Comparison of ENCODE assay signal across 14 cellular contexts in genomic region chr15:74193305-74193718, GRCh38.
DNase-seq lines count a peak whose midpoint lies in the region; ATAC-seq, FAIRE-seq and TF ChIP-seq lines count a peak whose summit lies in the region.
"Had no signal": no experiment of that assay in that cellular context is flagged by ENCODE, and none has a peak within 500 bp of the region (broad histone marks: within the 10 kb centered on the region; RNA-seq: fewer than 3 reads in every experiment).

No MANE protein-coding gene starts in this region.

- peak; percentile 17 for DNase-seq in GOT3 (lab: John Stamatoyannopoulos, UW)
- DNase-seq in RCC 7860 (ENCODE audit: low spot score): peak; percentile 99
- peak; percentile 98 for DNase-seq in epithelial cell of esophagus (ENCODE audit: low read depth)
- DNase-seq in retinal pigment epithelial cell (ENCODE audit: low read depth): peak; percentile 88
- DNase-seq in NCI-H524 treated with DMSO at 0.1 percent for 48 hours (lab: John Stamatoyannopoulos, UW): no peak
- DNase-seq in GM19239 (ENCODE audit: insufficient read length, low spot score): no peak
- DNase-seq in activated CD4-positive, CD25-positive, alpha-beta regulatory T cell treated with anti-CD3 and anti-CD28 coated beads, Interleukin-2, amount 50 U/mL, for 72 hours: no peak
- DNase-seq: activated CD4-positive, alpha-beta T cell treated with anti-CD3 and anti-CD28 coated beads, Interleukin-2, amount 50 U/mL, for 48 hours; heart left ventricle; Karpas-422; natural killer cell; tibial artery had no signal

- no peak for ATAC-seq in HG03565 (IDR thresholded peaks at IDR 0.05; ENCODE audit: unreplicated experiment)
- ATAC-seq: heart left ventricle, natural killer cell had no signal

- TF ChIP-seq CTCF in epithelial cell of esophagus (IDR thresholded peaks at IDR 0.05; ENCODE audit: insufficient read depth, low read depth, low read length, missing control alignments) (no peak), retinal pigment epithelial cell (conservative IDR thresholded peaks at IDR 0.05; ENCODE audit: low read depth, low read length) (no peak)

- FAIRE-seq in RCC 7860 (lab: Jason Lieb, UNC): peak; percentile 99
- no peak for FAIRE-seq in GM19239 (lab: Jason Lieb, UNC)

- H3K4me3 ChIP-seq in epithelial cell of esophagus (ENCODE audit: low read length) (no peak overlapping the region), retinal pigment epithelial cell (ENCODE audit: low read length) (no peak overlapping the region)
- H3K4me3 ChIP-seq: cardiac muscle cell, heart left ventricle, tibial artery had no signal

Comparison
In these comparisons a context has a peak if more than half of its experiments do, and no peak if none do; other contexts are left out.
1. DNase-seq: peak in GOT3 (single experiment), RCC 7860 (single experiment), epithelial cell of esophagus (single experiment) and retinal pigment epithelial cell (single experiment); none in NCI-H524 treated with DMSO at 0.1 percent for 48 hours (single experiment), GM19239 (single experiment) and activated CD4-positive, CD25-positive, alpha-beta regulatory T cell treated with anti-CD3 and anti-CD28 coated beads, Interleukin-2, amount 50 U/mL, for 72 hours (single experiment).